8 cellular contexts compared by ENCODE assay signal in genomic region chr1:161225534-161226319, GRCh38. TPM values are rescaled to one million over a fixed set of nuclear protein-coding genes. Genes with fewer than 3 reads are reported as not detected.
DNase-seq lines count a peak whose midpoint lies in the region; ATAC-seq and TF ChIP-seq lines count a peak whose summit lies in the region.

Gene TOMM40L (plus strand): TSS chr1:161226060. CDS start chr1:161226490, 430 bp downstream.

- H3K4me3 ChIP-seq in SU-DHL-6 (ENCODE audit: insufficient read depth, low read length, poor library complexity, severe bottlenecking) = peak within 1 kb of the TSS; percentile 67
- H3K4me3 ChIP-seq in adipocyte (ENCODE audit: low read length) = peak within 1 kb of the TSS; percentile 93
- peak within 1 kb of the TSS; percentile 86 for H3K4me3 ChIP-seq in cardiac muscle cell
- peak within 1 kb of the TSS; percentile 79 for H3K4me3 ChIP-seq in parathyroid adenoma (ENCODE audit: low read depth, low read length)
- peak within 1 kb of the TSS; percentile 52 to 72 (median 61) for H3K4me3 ChIP-seq in transverse colon

- 3 to 6% methylated on average over 7 to 16 of the region's 16 CpGs for WGBS in transverse colon (ENCODE audit: low coverage in 1 of 2), 2 donors

- TF ChIP-seq EP300 in transverse colon (IDR thresholded peaks at IDR 0.05; ENCODE audit: low read depth) = no peak

- H3K9ac ChIP-seq in SU-DHL-6 (ENCODE audit: low read length) (peak within 1 kb of the TSS; percentile 66), adipocyte (ENCODE audit: low read length) (peak within 1 kb of the TSS; percentile 90), parathyroid adenoma (no peak within 1 kb of the TSS)

- intact Hi-C loops in transverse colon (cut with DNase I; ENCODE audit: low total_unique reads) = no loop called here

- peak; percentile 67 for TF ChIP-seq CTCF in GM12874 (IDR thresholded peaks at IDR 0.05; ENCODE audit: insufficient read depth, low read depth, low read length)
- peak; percentile 81 for TF ChIP-seq CTCF in SU-DHL-6 (IDR thresholded peaks at IDR 0.05; ENCODE audit: insufficient read depth, low read length, poor library complexity, severe bottlenecking)
- TF ChIP-seq CTCF in cardiac muscle cell (IDR thresholded peaks at IDR 0.05; ENCODE audit: low read depth, low read length) = peak; percentile 76
- peak; percentile 45 for TF ChIP-seq CTCF in parathyroid adenoma (IDR thresholded peaks at IDR 0.05)
- TF ChIP-seq CTCF in transverse colon (IDR thresholded peaks at IDR 0.05) = peak; percentile 39 to 73 (median 51)

- H3K4me2 ChIP-seq in SU-DHL-6 (ENCODE audit: low read depth, low read length, poor library complexity, severe bottlenecking) (peak within 1 kb of the TSS; percentile 78), parathyroid adenoma (ENCODE audit: low read length) (peak within 1 kb of the TSS; percentile 81)

- peak; percentile 98 for DNase-seq in NCI-H128 (lab: John Stamatoyannopoulos, UW; ENCODE audit: unreplicated experiment)
- DNase-seq in adipocyte (ENCODE audit: low read depth) = peak; percentile 98
- DNase-seq in cardiac muscle cell (ENCODE audit: low read depth in 1 of 2, low spot score in 1 of 2) = peak; percentile 97 to 100
- DNase-seq in transverse colon = peak; percentile 90

- H3K9me3 ChIP-seq in SU-DHL-6 (ENCODE audit: insufficient read depth, low read length) (no peaks in the 10 kb centered on the region), adipocyte (ENCODE audit: control insufficient read depth, low read length) (no peaks in the 10 kb centered on the region), cardiac muscle cell (ENCODE audit: low read depth) (no peaks in the 10 kb centered on the region), parathyroid adenoma (ENCODE audit: control insufficient read depth, low read length) (no peaks in the 10 kb centered on the region), transverse colon (no peaks in the 10 kb centered on the region)

- no peaks in the 10 kb centered on the region for H3K27me3 ChIP-seq in SU-DHL-6 (ENCODE audit: low read length)
- no peaks in the 10 kb centered on the region for H3K27me3 ChIP-seq in adipocyte (replicated peaks; ENCODE audit: control insufficient read depth, insufficient read depth, low read length)
- H3K27me3 ChIP-seq in cardiac muscle cell = no peaks in the 10 kb centered on the region
- no peaks in the 10 kb centered on the region for H3K27me3 ChIP-seq in parathyroid adenoma (ENCODE audit: control insufficient read depth, insufficient read depth, low read length)
- no peaks in the 10 kb centered on the region for H3K27me3 ChIP-seq in transverse colon

- H3K27ac ChIP-seq in SU-DHL-6 (ENCODE audit: low read depth, low read length) = peak within 1 kb of the TSS; percentile 7; the same call in 1 of the 2 replicates
- H3K27ac ChIP-seq in cardiac muscle cell = peak within 1 kb of the TSS; percentile 73
- peak within 1 kb of the TSS; percentile 56 for H3K27ac ChIP-seq in parathyroid adenoma
- peak within 1 kb of the TSS; percentile 70 to 87 (median 82) for H3K27ac ChIP-seq in transverse colon

- H4K20me1 ChIP-seq in SU-DHL-6 (ENCODE audit: low read depth, low read length) = no peaks in the 10 kb centered on the region

- no peaks in the 10 kb centered on the region for H3F3A ChIP-seq in SU-DHL-6 (ENCODE audit: insufficient read depth)

- H3K4me1 ChIP-seq in adipocyte (ENCODE audit: control insufficient read depth, insufficient read depth, low read length) (peaks cover 21% of the 10 kb centered on the region), cardiac muscle cell (ENCODE audit: low read depth) (peaks cover 8% of the 10 kb centered on the region), parathyroid adenoma (peaks cover 5% of the 10 kb centered on the region), transverse colon (peaks cover 14 to 23% (median 20%) of the 10 kb centered on the region in 4 donors)

- H2AFZ ChIP-seq in SU-DHL-6 (ENCODE audit: low read depth, low read length, severe bottlenecking) (peak within 1 kb of the TSS; percentile 97), parathyroid adenoma (peak within 1 kb of the TSS; percentile 90)

- H3K79me2 ChIP-seq in SU-DHL-6 (ENCODE audit: insufficient read depth, low read length) = no peaks in the 10 kb centered on the region
- no peaks in the 10 kb centered on the region for H3K79me2 ChIP-seq in parathyroid adenoma

- H3K9me2 ChIP-seq in SU-DHL-6 (replicated peaks; ENCODE audit: insufficient read depth, low read length) = no peaks in the 10 kb centered on the region

- H3K36me3 ChIP-seq in SU-DHL-6 (ENCODE audit: low read length) = no peaks in the 10 kb centered on the region
- peaks cover 26% of the 10 kb centered on the region for H3K36me3 ChIP-seq in adipocyte (ENCODE audit: control insufficient read depth, insufficient read depth, low read length, severe bottlenecking)
- no peaks in the 10 kb centered on the region for H3K36me3 ChIP-seq in cardiac muscle cell
- no peaks in the 10 kb centered on the region for H3K36me3 ChIP-seq in parathyroid adenoma (ENCODE audit: control insufficient read depth, insufficient read depth, low read length)
- peaks cover 0 to 11% (median 4%) of the 10 kb centered on the region in 4 donors for H3K36me3 ChIP-seq in transverse colon

- ATAC-seq in HG02759 (IDR thresholded peaks at IDR 0.05; ENCODE audit: unreplicated experiment) = peak; percentile 93

- in situ Hi-C loops in transverse colon (cut with MboI; ENCODE audit: low pct_ligation_motif_present in 1 of 4, low pct_unique_long_range_greater_than_20kb in 1 of 4, low sequenced_read_pairs in 3 of 4) = loop anchor here in 2 of 4 donors (10.0 kb wide), 2 partner anchors 149 to 159 kb away; no protein-coding TSS in a partner anchor

- TF ChIP-seq POLR2A in transverse colon (IDR thresholded peaks at IDR 0.05) = peak; percentile 2

RNA-seq across cellular contexts. Expression of gene TOMM40L, which starts in this region (rescaled TPM):
- total RNA-seq in cardiac muscle cell (12.5 and 21.6 TPM in 2 replicates), transverse colon (10 to 100 TPM in 2 of 4 donors, 1 to 10 TPM in 2; 5.8 to 21.4 (median 12.6) TPM)
- polyA plus RNA-seq in cardiac muscle cell = 12.6 and 13.6 TPM in 2 replicates

Comparison
In these comparisons a context has a peak if more than half of its experiments do, and no peak if none do; other contexts are left out.
1. Peak in every context shown above with its lines: DNase-seq, ATAC-seq, H3K4me3 ChIP-seq and H3K27ac ChIP-seq.
2. H3K27ac ChIP-seq: peak in every context shown above with its lines; median percentile 82 in transverse colon; 73 in cardiac muscle cell; 56 in parathyroid adenoma; 7 in SU-DHL-6.